In the genomic region with DNA sequence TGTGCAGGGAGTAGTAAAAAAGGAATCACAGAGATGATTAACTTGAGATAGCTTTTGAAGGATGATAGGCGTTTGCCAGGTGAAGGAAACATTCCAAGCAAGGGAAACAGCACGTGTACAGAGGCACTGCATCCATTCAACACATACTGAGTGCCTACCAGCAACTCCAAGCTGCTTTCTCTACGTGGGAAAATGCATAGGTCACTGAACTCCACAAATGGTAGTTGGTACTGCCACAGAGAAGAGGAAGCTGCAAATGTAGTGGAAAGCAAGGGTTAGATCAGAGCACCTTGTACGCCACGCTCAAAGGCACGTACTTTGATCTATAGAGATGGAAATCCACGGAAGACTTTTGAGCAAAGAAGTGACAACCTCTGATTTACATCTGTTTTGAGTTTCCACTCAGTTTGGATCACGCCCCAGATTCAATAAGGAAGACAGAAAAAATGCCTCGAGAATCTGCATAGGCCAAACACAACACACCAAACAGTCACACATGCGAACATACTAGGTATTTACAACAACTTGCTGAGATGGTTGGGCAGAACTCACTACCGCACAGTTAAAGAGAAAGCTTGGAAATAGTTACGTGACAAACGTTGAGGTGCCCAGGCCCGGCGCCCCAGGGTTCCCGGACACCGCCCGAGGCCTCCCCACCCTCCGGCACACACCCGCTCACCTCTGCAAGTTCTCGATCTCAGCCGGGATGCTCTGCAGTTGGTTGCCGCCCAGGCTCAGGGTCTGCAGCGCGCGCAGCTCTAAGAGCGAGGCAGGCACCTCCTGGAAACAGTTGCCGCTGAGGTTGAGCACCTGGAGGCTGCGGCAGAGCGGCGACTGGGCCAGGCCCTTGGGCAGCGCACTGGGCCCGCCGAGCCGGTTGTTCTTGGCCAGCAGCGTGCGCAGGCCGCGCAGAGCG, we compare ENCODE assay signal across 8 cellular contexts. TPM values are rescaled to one million over a fixed set of nuclear protein-coding genes. Genes with fewer than 3 reads are reported as not detected.
DNase-seq lines count a peak whose midpoint lies in the region; ATAC-seq, FAIRE-seq and TF ChIP-seq lines count a peak whose summit lies in the region.

No MANE protein-coding gene starts in this region.

- intact Hi-C loops in activated naive CD4-positive, alpha-beta T cell treated with anti-CD3 and anti-CD28 coated beads for 36 hours (cut with micrococcal nuclease) = loop anchor here (2.0 to 10.0 kb wide), 10 partner anchors 104 to 1404 kb away; a partner anchor contains a TSS
- intact Hi-C loops in gastrocnemius medialis (cut with DNase I; ENCODE audit: low total_unique reads) = loop anchor here (2.0 to 5.0 kb wide), 2 partner anchors 68 to 456 kb away; no protein-coding TSS in a partner anchor

- peaks cover 47% of the 10 kb centered on the region for H3K4me1 Mint-ChIP-seq in activated naive CD4-positive, alpha-beta T cell treated with anti-CD3 and anti-CD28 coated beads for 36 hours (ENCODE audit: low read depth)
- peaks cover 10% of the 10 kb centered on the region for H3K4me1 Mint-ChIP-seq in glutamatergic neuron (ENCODE audit: low read depth, unreplicated experiment)

- peaks cover 21 to 43% of the 10 kb centered on the region in 2 donors for H3K4me1 ChIP-seq in gastrocnemius medialis

- peak; percentile 16 for DNase-seq in Daoy (ENCODE audit: low read depth)
- DNase-seq in HL-60 (ENCODE audit: low read depth in 1 of 2, low spot score in 1 of 2) = peak in 1 of 2 experiments; percentile 63
- DNase-seq in RCC 7860 (ENCODE audit: low spot score) = peak; percentile 13
- DNase-seq in activated naive CD4-positive, alpha-beta T cell treated with anti-CD3 and anti-CD28 coated beads for 36 hours = peak; percentile 56
- DNase-seq in glutamatergic neuron = no peak
- DNase-seq in gastrocnemius medialis = no peak
- DNase-seq in NCI-H226 = no peak

- TF ChIP-seq CTCF in HL-60 (IDR thresholded peaks at IDR 0.05; ENCODE audit: insufficient read depth, low read length) (no peak), glutamatergic neuron (IDR thresholded peaks at IDR 0.05; ENCODE audit: partially characterized antibody, unreplicated experiment) (no peak), gastrocnemius medialis (IDR thresholded peaks at IDR 0.05 in 4 of 5, conservative IDR thresholded peaks at IDR 0.05 in 1 of 5) (no peak)

- peak overlapping the region; percentile 89 for H3K27ac ChIP-seq in HL-60 (replicated peaks)
- peak overlapping the region; percentile 88 to 93 (median 90) for H3K27ac ChIP-seq in gastrocnemius medialis

- in situ Hi-C loops in gastrocnemius medialis (cut with MboI; ENCODE audit: low sequenced_read_pairs in 4 of 4) = no loop called here

- no peaks in the 10 kb centered on the region for H3K27me3 Mint-ChIP-seq in activated naive CD4-positive, alpha-beta T cell treated with anti-CD3 and anti-CD28 coated beads for 36 hours (ENCODE audit: low read depth)
- H3K27me3 Mint-ChIP-seq in glutamatergic neuron (ENCODE audit: unreplicated experiment) = no peaks in the 10 kb centered on the region

- H3K36me3 Mint-ChIP-seq in activated naive CD4-positive, alpha-beta T cell treated with anti-CD3 and anti-CD28 coated beads for 36 hours (ENCODE audit: low read depth) = peaks cover 10% of the 10 kb centered on the region
- peaks cover 4% of the 10 kb centered on the region for H3K36me3 Mint-ChIP-seq in glutamatergic neuron (ENCODE audit: unreplicated experiment)

- CTCF ChIA-PET in activated naive CD4-positive, alpha-beta T cell treated with anti-CD3 and anti-CD28 coated beads for 36 hours (lab: Charles Lee) = interaction anchor here (1.0 to 2.2 kb wide), 2 partner anchors 11 to 69 kb away, joined by 5 to 9 read pairs; no protein-coding TSS in a partner anchor

- H3K9me3 ChIP-seq in gastrocnemius medialis = no peaks in the 10 kb centered on the region

- peak overlapping the region; percentile 89 for H3K4me3 Mint-ChIP-seq in activated naive CD4-positive, alpha-beta T cell treated with anti-CD3 and anti-CD28 coated beads for 36 hours
- H3K4me3 Mint-ChIP-seq in glutamatergic neuron (ENCODE audit: unreplicated experiment) = peak overlapping the region; percentile 96

- no peaks in the 10 kb centered on the region for H3K9me3 Mint-ChIP-seq in activated naive CD4-positive, alpha-beta T cell treated with anti-CD3 and anti-CD28 coated beads for 36 hours
- H3K9me3 Mint-ChIP-seq in glutamatergic neuron (ENCODE audit: unreplicated experiment) = peaks cover 4% of the 10 kb centered on the region

- FAIRE-seq in RCC 7860 (lab: Jason Lieb, UNC) = no peak

- H3K36me3 ChIP-seq in gastrocnemius medialis = no peaks in the 10 kb centered on the region

- H3K27me3 ChIP-seq in HL-60 (ENCODE audit: insufficient read depth, poor library complexity, severe bottlenecking) (no peaks in the 10 kb centered on the region), gastrocnemius medialis (no peaks in the 10 kb centered on the region)

- no peak for TF ChIP-seq POLR2A in gastrocnemius medialis (IDR thresholded peaks at IDR 0.05)

- H3K4me3 ChIP-seq in HL-60 (replicated peaks; ENCODE audit: insufficient read depth, low read length) = peak overlapping the region; percentile 95
- H3K4me3 ChIP-seq in gastrocnemius medialis = peak overlapping the region; percentile 77 to 95 (median 85)

- ATAC-seq in GM21381 (IDR thresholded peaks at IDR 0.05; ENCODE audit: unreplicated experiment) = peak; percentile 46
- ATAC-seq in gastrocnemius medialis = no peak

- H3K27ac Mint-ChIP-seq in activated naive CD4-positive, alpha-beta T cell treated with anti-CD3 and anti-CD28 coated beads for 36 hours = peak overlapping the region; percentile 77
- H3K27ac Mint-ChIP-seq in glutamatergic neuron (ENCODE audit: unreplicated experiment) = peak overlapping the region; percentile 86

RNA-seq across cellular contexts. Expression of a gene that starts 0.8 kb away (rescaled TPM):
- 25.9 and 29.2 TPM in 2 replicates for total RNA-seq in Daoy (2014; rRNA removed; shearing (Covaris generic))
- total RNA-seq in activated naive CD4-positive, alpha-beta T cell treated with anti-CD3 and anti-CD28 coated beads for 36 hours = 10 to 100 TPM; 17.6 to 18.0 TPM
- total RNA-seq in glutamatergic neuron (ENCODE audit: unreplicated experiment) (5.8 TPM), gastrocnemius medialis (10 to 100 TPM in 3 of 4 donors, 1 to 10 TPM in 1; 8.4 to 15.2 (median 13.6) TPM)

Comparison
In these comparisons a context has a peak if more than half of its experiments do, and no peak if none do; other contexts are left out.
1. DNase-seq: peak in Daoy (single experiment), RCC 7860 (single experiment) and activated naive CD4-positive, alpha-beta T cell treated with anti-CD3 and anti-CD28 coated beads for 36 hours (single experiment); none in glutamatergic neuron (single experiment), gastrocnemius medialis (0 of 2) and NCI-H226 (single experiment).